17 cellular contexts compared by ENCODE assay signal in the genomic region with DNA sequence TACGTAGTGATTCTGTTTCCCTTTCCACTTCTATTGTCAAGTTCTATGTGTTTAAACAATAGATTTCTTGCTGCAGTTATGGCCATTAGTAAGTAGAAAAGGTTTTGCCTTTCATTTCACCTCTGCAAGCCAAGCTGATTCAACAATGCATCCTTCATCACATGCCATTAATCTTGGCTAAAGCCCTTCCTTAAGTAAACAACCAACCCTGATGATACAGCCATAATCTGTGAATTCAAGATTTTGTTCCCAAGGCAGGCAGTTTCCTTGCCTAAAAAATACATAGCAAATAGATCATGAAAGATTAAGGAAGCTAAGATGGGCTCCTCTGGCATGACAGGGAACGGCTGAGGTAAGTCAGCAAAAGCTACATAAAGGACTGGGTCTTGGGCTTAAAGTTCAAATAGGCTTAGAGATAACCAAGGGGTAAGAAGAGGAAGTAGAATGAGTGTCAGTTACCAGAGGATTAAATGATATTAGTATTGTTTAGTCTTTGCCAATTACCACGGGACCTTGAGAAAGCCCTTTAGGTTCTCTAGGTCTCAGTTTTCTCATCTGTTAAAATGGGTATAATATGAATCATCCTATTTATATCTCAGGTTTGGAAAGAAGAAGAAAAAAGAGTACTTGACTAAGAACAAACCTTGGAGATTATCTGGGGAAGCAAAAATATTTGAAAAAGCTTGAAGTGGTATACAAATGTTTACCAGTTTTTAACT. TPM values are rescaled to one million over a fixed set of nuclear protein-coding genes. Genes with fewer than 3 reads are reported as not detected.
DNase-seq lines count a peak whose midpoint lies in the region; ATAC-seq, FAIRE-seq and TF ChIP-seq lines count a peak whose summit lies in the region.
"Had no signal": no experiment of that assay in that cellular context is flagged by ENCODE, and none has a peak within 500 bp of the region (broad histone marks: within the 10 kb centered on the region; RNA-seq: fewer than 3 reads in every experiment).

No MANE protein-coding gene starts in this region.

- no peaks in the 10 kb centered on the region for H3K9me3 ChIP-seq in endothelial cell of umbilical vein (replicated peaks; ENCODE audit: control insufficient read depth, insufficient read depth, low read length)
- H3K9me3 ChIP-seq: spleen, tibial nerve had no signal

- peaks cover 62% of the 10 kb centered on the region for H3K4me1 ChIP-seq in endothelial cell of umbilical vein (ENCODE audit: control insufficient read depth, extremely low read depth, insufficient read depth, low read length)
- H3K4me1 ChIP-seq: spleen had no signal

- H3K4me2 ChIP-seq in endothelial cell of umbilical vein (ENCODE audit: insufficient read depth, low read length), result peak overlapping the region; percentile 62

- BruUV-seq in endothelial cell of umbilical vein (replicated peaks; lab: Mats Ljungman, UMichigan), result TSS peak; percentile 72

- H3K9me1 ChIP-seq in endothelial cell of umbilical vein (replicated peaks; ENCODE audit: control insufficient read depth, extremely low read depth, insufficient read depth, low read length), result no peaks in the 10 kb centered on the region

- DNase-seq in DMS153 (lab: John Stamatoyannopoulos, UW), result peak; percentile 32
- no peak for DNase-seq in DMS153 treated with DMSO at 0.1 percent for 48 hours (lab: John Stamatoyannopoulos, UW; ENCODE audit: unreplicated experiment)
- DNase-seq in OCI-M1 (lab: John Stamatoyannopoulos, UW), result peak; percentile 58
- DNase-seq in endothelial cell of umbilical vein (ENCODE audit: low read depth, low spot score), result peak; percentile 95
- DNase-seq in renal cortical epithelial cell (ENCODE audit: low read depth), result peak; percentile 70
- no peak for DNase-seq in NCI-H187 treated with DMSO at 0.1 percent for 48 hours (lab: John Stamatoyannopoulos, UW)
- DNase-seq in HEK293T (ENCODE audit: extremely low spot score), result no peak
- DNase-seq: activated CD8-positive, alpha-beta memory T cell treated with anti-CD3 and anti-CD28 coated beads for 24 hours; Kasumi-1; RPMI8226; spleen; T1000 had no signal

- peak overlapping the region; percentile 19 for H3K9ac ChIP-seq in endothelial cell of umbilical vein (replicated peaks; ENCODE audit: extremely low read depth, insufficient read depth, low read length)

- H3K4me3 ChIP-seq in endothelial cell of umbilical vein (replicated peaks in 1 of 3; ENCODE audit: insufficient read depth in 1 of 3, low read depth in 1 of 3, low read length in 3 of 3), result peak overlapping the region in 1 of 3 experiments; percentile 22
- H3K4me3 ChIP-seq: coronary artery, spleen, tibial nerve had no signal

- H3K27ac ChIP-seq in endothelial cell of umbilical vein (ENCODE audit: insufficient read depth, low read depth, low read length), result peak overlapping the region; percentile 85
- H3K27ac ChIP-seq: 22Rv1, spleen had no signal

- dilution Hi-C loops in endothelial cell of umbilical vein (cut with MboI; ENCODE audit: extremely low pct_ligation_motif_present, low sequenced_read_pairs), result no loop called here

- no peak for TF ChIP-seq CTCF in endothelial cell of umbilical vein (IDR thresholded peaks at IDR 0.05; ENCODE audit: extremely low read depth in 1 of 2, insufficient read depth in 1 of 2, low read depth in 1 of 2, low read length in 2 of 2)

- intact Hi-C loops in endothelial cell of umbilical vein (cut with micrococcal nuclease), result loop anchor here (1.0 to 10.0 kb wide), 5 partner anchors 10 to 521 kb away; a partner anchor contains a TSS

- H2AFZ ChIP-seq in endothelial cell of umbilical vein (ENCODE audit: low read depth, low read length), result peak overlapping the region; percentile 83

- no peak for ATAC-seq in GM19452 (IDR thresholded peaks at IDR 0.05; ENCODE audit: unreplicated experiment)
- ATAC-seq: natural killer cell treated with Interleukin-12 subunit alpha and Interleukin-12 subunit beta and Interleukin-15 and Interleukin-18, amount 100 ng/mL, for 72 hours had no signal

- H3K27me3 ChIP-seq in endothelial cell of umbilical vein (ENCODE audit: control insufficient read depth in 2 of 2, insufficient read depth in 2 of 2, low read length in 2 of 2), result no peaks in the 10 kb centered on the region
- H3K27me3 ChIP-seq: spleen, tibial nerve had no signal

- no peaks in the 10 kb centered on the region for H4K20me1 ChIP-seq in endothelial cell of umbilical vein (replicated peaks; ENCODE audit: control insufficient read depth, extremely low read depth, insufficient read depth, low read length)

- no peaks in the 10 kb centered on the region for H3K79me2 ChIP-seq in endothelial cell of umbilical vein (ENCODE audit: control insufficient read depth, insufficient read depth, low read length)

- peak; percentile 78 for FAIRE-seq in endothelial cell of umbilical vein (lab: Jason Lieb, UNC)

- no peaks in the 10 kb centered on the region for H3K36me3 ChIP-seq in endothelial cell of umbilical vein (ENCODE audit: control insufficient read depth in 2 of 2, extremely low read depth in 1 of 2, insufficient read depth in 2 of 2, low read length in 2 of 2)
- H3K36me3 ChIP-seq: spleen, tibial nerve had no signal

- POLR2A ChIA-PET in endothelial cell of umbilical vein (lab: Charles Lee), result no interaction called here
- POLR2A ChIA-PET in HEK293T (lab: Yijun Ruan, JAX), result no interaction called here

- TF ChIP-seq POLR2A in endothelial cell of umbilical vein (IDR thresholded peaks at IDR 0.05; ENCODE audit: low read depth, low read length), result peak; percentile 31

- CTCF ChIA-PET in endothelial cell of umbilical vein (lab: Charles Lee) (interaction anchor here (0.5 to 3.0 kb wide), 13 partner anchors 15 to 325 kb away, joined by 3 to 12 read pairs (median 6); no protein-coding TSS in a partner anchor), HEK293T (lab: Yijun Ruan, JAX) (interaction anchor here (1.1 kb wide), 1 partner anchor 12 kb away, joined by 3 read pairs; no protein-coding TSS in a partner anchor)

TF ChIP-seq in endothelial cell of umbilical vein, 7 proteins besides CTCF, POLR2A, EP300 and RAD21:
- TF ChIP-seq JUN (IDR thresholded peaks at IDR 0.05; ENCODE audit: borderline replicate concordance, insufficient read depth, insufficient read length, low read depth), result peak; percentile 47
- TF ChIP-seq, protein P1, sequence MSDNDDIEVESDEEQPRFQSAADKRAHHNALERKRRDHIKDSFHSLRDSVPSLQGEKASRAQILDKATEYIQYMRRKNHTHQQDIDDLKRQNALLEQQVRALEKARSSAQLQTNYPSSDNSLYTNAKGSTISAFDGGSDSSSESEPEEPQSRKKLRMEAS (IDR thresholded peaks at IDR 0.05; ENCODE audit: insufficient read depth, insufficient read length), result no peak
- TF ChIP-seq FOS (IDR thresholded peaks at IDR 0.05; ENCODE audit: borderline replicate concordance, insufficient read depth, low read length), result peak; percentile 52
- TF ChIP-seq GATA2 (IDR thresholded peaks at IDR 0.05; ENCODE audit: insufficient read depth, insufficient read length, low read depth, low read length), result peak; percentile 87
- peak; percentile 67 for TF ChIP-seq POLR2AphosphoS5 (IDR thresholded peaks at IDR 0.05; ENCODE audit: insufficient read depth, low read depth, low read length)

TF ChIP-seq in HEK293T, 16 proteins besides CTCF, POLR2A, EP300 and RAD21:
- TF ChIP-seq FOXA1 (IDR thresholded peaks at IDR 0.05) (no peak), SP1 (IDR thresholded peaks at IDR 0.05) (no peak), LEF1 (IDR thresholded peaks at IDR 0.05; ENCODE audit: borderline replicate concordance) (no peak), BHLHE40 (IDR thresholded peaks at IDR 0.05; ENCODE audit: borderline replicate concordance) (no peak), L3MBTL2 (conservative IDR thresholded peaks at IDR 0.05) (no peak), ELF4 (IDR thresholded peaks at IDR 0.05) (no peak), TARDBP (IDR thresholded peaks at IDR 0.05) (no peak), HDGF (IDR thresholded peaks at IDR 0.05; ENCODE audit: borderline replicate concordance) (no peak), FOXK2 (IDR thresholded peaks at IDR 0.05) (no peak)
- TF ChIP-seq, protein P2, sequence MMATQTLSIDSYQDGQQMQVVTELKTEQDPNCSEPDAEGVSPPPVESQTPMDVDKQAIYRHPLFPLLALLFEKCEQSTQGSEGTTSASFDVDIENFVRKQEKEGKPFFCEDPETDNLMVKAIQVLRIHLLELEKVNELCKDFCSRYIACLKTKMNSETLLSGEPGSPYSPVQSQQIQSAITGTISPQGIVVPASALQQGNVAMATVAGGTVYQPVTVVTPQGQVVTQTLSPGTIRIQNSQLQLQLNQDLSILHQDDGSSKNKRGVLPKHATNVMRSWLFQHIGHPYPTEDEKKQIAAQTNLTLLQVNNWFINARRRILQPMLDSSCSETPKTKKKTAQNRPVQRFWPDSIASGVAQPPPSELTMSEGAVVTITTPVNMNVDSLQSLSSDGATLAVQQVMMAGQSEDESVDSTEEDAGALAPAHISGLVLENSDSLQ (IDR thresholded peaks at IDR 0.05), result no peak

RNA-seq across cellular contexts. Expression of a gene that starts 35.9 kb away (rescaled TPM):
- total RNA-seq in endothelial cell of umbilical vein, result 5.4 and 8.5 TPM in 2 replicates
- polyA plus RNA-seq in endothelial cell of umbilical vein, result 0.67 and 0.88 TPM in 2 replicates
- 2.3 TPM in 2 replicates for polyA plus RNA-seq in endothelial cell of umbilical vein (2011; cell fraction: cytosol; rRNA removed)
- 4.2 and 5.1 TPM in 2 replicates for polyA plus RNA-seq in endothelial cell of umbilical vein (2011; cell fraction: nucleus; rRNA removed)
- 4.6 and 5.7 TPM in 2 replicates for polyA plus RNA-seq in endothelial cell of umbilical vein (2012)
- 6.1 and 11.5 TPM in 2 replicates for polyA minus RNA-seq in endothelial cell of umbilical vein
- polyA minus RNA-seq in endothelial cell of umbilical vein (2011; cell fraction: cytosol; rRNA and poly(A)+ RNA removed), result 5.5 TPM
- polyA minus RNA-seq in endothelial cell of umbilical vein (2011; cell fraction: nucleus; rRNA and poly(A)+ RNA removed), result 11.9 and 19.9 TPM in 2 replicates
- 18.8 and 68.6 TPM in 2 replicates for total RNA-seq in renal cortical epithelial cell

Comparison
In these comparisons a context has a peak if more than half of its experiments do, and no peak if none do; other contexts are left out.
1. DNase-seq: peak in DMS153 (single experiment), OCI-M1 (single experiment), endothelial cell of umbilical vein (single experiment) and renal cortical epithelial cell (single experiment); none in DMS153 treated with DMSO at 0.1 percent for 48 hours (single experiment), NCI-H187 treated with DMSO at 0.1 percent for 48 hours (single experiment) and HEK293T (single experiment).